In genomic region chr18:21242141-21243040, GRCh38 we compare ENCODE assay signal across 8 cellular contexts. TPM values are rescaled to one million over a fixed set of nuclear protein-coding genes. Genes with fewer than 3 reads are reported as not detected.
DNase-seq lines count a peak whose midpoint lies in the region; ATAC-seq, FAIRE-seq and TF ChIP-seq lines count a peak whose summit lies in the region.

Gene GREB1L (plus strand): TSS chr18:21242232. CDS start chr18:21383519, 141,287 bp downstream.

- no peaks in the 10 kb centered on the region for H4K20me1 ChIP-seq in keratinocyte (ENCODE audit: control insufficient read depth, extremely low read depth, insufficient read depth, low read length)

- TF ChIP-seq CTCF in cardiac fibroblast (IDR thresholded peaks at IDR 0.05; ENCODE audit: low read depth, low read length) (peak; percentile 3), keratinocyte (optimal IDR thresholded peaks at IDR 0.05 in 1 of 3, IDR thresholded peaks at IDR 0.05 in 1 of 3, conservative IDR thresholded peaks at IDR 0.05 in 1 of 3; ENCODE audit: extremely low read depth in 1 of 3, insufficient read depth in 2 of 3, low read length in 3 of 3) (peak in 2 of 3 experiments; percentile 26 to 58)

- peaks cover 26% of the 10 kb centered on the region for H3K27me3 ChIP-seq in keratinocyte (ENCODE audit: control insufficient read depth, extremely low read depth, insufficient read depth, low read length)

- no peak for FAIRE-seq in keratinocyte (lab: Jason Lieb, UNC)

- H3K9ac ChIP-seq in keratinocyte (ENCODE audit: control insufficient read depth, extremely low read depth, insufficient read depth, low read length), result peak within 1 kb of the TSS; percentile 60

- H3K9me1 ChIP-seq in keratinocyte (ENCODE audit: control insufficient read depth, extremely low read depth, insufficient read depth, low read length), result no peaks in the 10 kb centered on the region

- H3K4me1 ChIP-seq in keratinocyte (ENCODE audit: control insufficient read depth, extremely low read depth, insufficient read depth, low read length), result peaks cover 4% of the 10 kb centered on the region

- peak within 1 kb of the TSS; percentile 87 for H3K4me2 ChIP-seq in keratinocyte (ENCODE audit: control insufficient read depth, extremely low read depth, insufficient read depth, low read depth, low read length)

- no peaks in the 10 kb centered on the region for H3K9me3 ChIP-seq in keratinocyte (ENCODE audit: control insufficient read depth, low read depth, low read length)

- peak within 1 kb of the TSS; percentile 1 for H3K27ac ChIP-seq in keratinocyte (ENCODE audit: control insufficient read depth, insufficient read depth, low read length)

- H3K4me3 ChIP-seq in cardiac fibroblast (replicated peaks in 1 of 2; ENCODE audit: low read depth in 2 of 2, low read length in 2 of 2), result peak within 1 kb of the TSS; percentile 42 to 70
- peak within 1 kb of the TSS; percentile 73 to 75 (median 75) for H3K4me3 ChIP-seq in keratinocyte (ENCODE audit: control insufficient read depth in 2 of 3, extremely low read depth in 1 of 3, insufficient read depth in 2 of 3, low read depth in 1 of 3, low read length in 3 of 3)

- no peaks in the 10 kb centered on the region for H3K36me3 ChIP-seq in keratinocyte (ENCODE audit: control insufficient read depth in 2 of 2, extremely low read depth in 1 of 2, insufficient read depth in 2 of 2, low read length in 2 of 2)

- peak within 1 kb of the TSS; percentile 84 for H2AFZ ChIP-seq in keratinocyte (ENCODE audit: control insufficient read depth, low read length)

- ATAC-seq in GM21360 (IDR thresholded peaks at IDR 0.05; ENCODE audit: unreplicated experiment), result peak; percentile 81

- dilution Hi-C loops in keratinocyte (cut with MboI; ENCODE audit: extremely low pct_ligation_motif_present, low sequenced_read_pairs), result no loop called here

- no peaks in the 10 kb centered on the region for H3K79me2 ChIP-seq in keratinocyte (ENCODE audit: control insufficient read depth, insufficient read depth, low read length)

- DNase-seq in Ammon's horn (ENCODE audit: low spot score), result peak; percentile 60
- peak; percentile 46 for DNase-seq in NCI-H460 (ENCODE audit: extremely low read depth, low read depth)
- peak; percentile 58 to 65 for DNase-seq in cardiac fibroblast (ENCODE audit: low read depth in 2 of 2)
- no peak for DNase-seq in keratinocyte (ENCODE audit: low read depth, low spot score)
- DNase-seq in stimulated activated CD4-positive, alpha-beta T cell treated with anti-CD3 and anti-CD28 coated beads, Interleukin-15, amount 100 ng/mL, for 24 hours, result peak; percentile 65
- DNase-seq in mesenteric fat pad (ENCODE audit: low spot score), result no peak
- DNase-seq in NCI-H187 (lab: John Stamatoyannopoulos, UW), result no peak

RNA-seq across cellular contexts. Expression of gene GREB1L, which starts in this region (rescaled TPM):
- 1.9 and 2.1 TPM in 2 replicates for total RNA-seq in NCI-H460 (2014; rRNA removed; shearing (Covaris generic))
- 1.1 and 1.9 TPM in 2 replicates for polyA plus RNA-seq in NCI-H460 (2014; cell fraction: nucleus; rRNA removed)
- polyA plus RNA-seq in keratinocyte, result 2.8 to 5.5 TPM (median 5.1 TPM) in 3 replicates
- 0.47 TPM for polyA plus RNA-seq in keratinocyte (2011; ENCODE audit: low read depth)
- 2.8 and 4.6 TPM in 2 replicates for polyA plus RNA-seq in keratinocyte (2011; cell fraction: cytosol; rRNA removed)
- polyA plus RNA-seq in keratinocyte (2011; cell fraction: nucleus; rRNA removed), result 7.6 and 8.0 TPM in 2 replicates
- polyA plus RNA-seq in keratinocyte (2012; ENCODE audit: low replicate concordance), result 1.2 and 2.9 TPM in 2 replicates
- polyA minus RNA-seq in keratinocyte, result 4.6 to 18.1 TPM (median 8.0 TPM) in 3 replicates
- 8.2 TPM for polyA minus RNA-seq in keratinocyte (2011; cell fraction: cytosol; rRNA and poly(A)+ RNA removed)
- 14.9 and 24.9 TPM in 2 replicates for polyA minus RNA-seq in keratinocyte (2011; cell fraction: nucleus; rRNA and poly(A)+ RNA removed)
- 8.6 TPM for total RNA-seq in mesenteric fat pad

Comparison
In these comparisons a context has a peak if more than half of its experiments do, and no peak if none do; other contexts are left out.
1. DNase-seq: peak in Ammon's horn (single experiment), NCI-H460 (single experiment), cardiac fibroblast (2 of 2) and stimulated activated CD4-positive, alpha-beta T cell treated with anti-CD3 and anti-CD28 coated beads, Interleukin-15, amount 100 ng/mL, for 24 hours (single experiment); none in keratinocyte (single experiment), mesenteric fat pad (single experiment) and NCI-H187 (0 of 2).